ENCODE assay signal across 7 cellular contexts in the genomic region with DNA sequence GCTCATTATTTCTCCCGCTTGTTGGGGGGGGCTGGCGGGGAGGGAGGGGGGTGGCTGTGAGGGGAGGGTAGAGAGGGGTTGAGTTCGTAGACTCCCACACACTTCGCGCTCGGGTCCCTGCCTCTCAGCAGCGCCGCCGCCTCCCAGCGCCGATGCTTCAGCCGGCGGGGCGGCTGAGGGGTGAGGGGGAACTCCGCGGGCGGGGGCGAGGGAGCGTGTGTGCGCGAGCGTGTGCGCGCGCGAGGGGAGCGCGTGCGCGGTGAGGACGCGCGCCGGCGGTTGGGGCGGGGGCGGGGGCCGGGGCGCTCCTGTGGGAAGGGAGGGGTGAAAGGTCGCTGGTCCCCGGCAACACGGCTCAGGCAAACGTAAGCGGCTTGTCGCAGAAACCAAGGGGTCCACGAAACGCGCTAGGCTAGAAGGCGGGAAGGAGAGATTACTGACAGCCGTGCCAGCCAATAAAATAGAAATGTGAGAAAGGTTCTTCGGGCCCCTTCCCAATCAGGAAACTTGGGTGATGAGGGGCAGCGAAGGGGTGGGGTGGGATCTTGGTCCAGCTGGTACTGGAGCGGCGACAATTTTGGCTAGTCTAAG. TPM values are rescaled to one million over a fixed set of nuclear protein-coding genes. Genes with fewer than 3 reads are reported as not detected.
DNase-seq lines count a peak whose midpoint lies in the region; ATAC-seq and TF ChIP-seq lines count a peak whose summit lies in the region.

No MANE protein-coding gene starts in this region.

- peaks cover 20% of the 10 kb centered on the region for H3K27me3 Mint-ChIP-seq in activated CD8-positive, alpha-beta T cell treated with anti-CD3 and anti-CD28 coated beads, Interleukin-2, amount 10 ng/mL, durations not matched to agents 7 days and 5 days (ENCODE audit: low read depth)

- H3K4me1 Mint-ChIP-seq in activated CD8-positive, alpha-beta T cell treated with anti-CD3 and anti-CD28 coated beads, Interleukin-2, amount 10 ng/mL, durations not matched to agents 7 days and 5 days (ENCODE audit: low read depth) = peaks cover 2% of the 10 kb centered on the region

- H3K36me3 ChIP-seq in muscle layer of colon (ENCODE audit: insufficient read depth, low read length) (no peaks in the 10 kb centered on the region), uterus (no peaks in the 10 kb centered on the region)

- H3K9me3 ChIP-seq in muscle layer of colon (ENCODE audit: low read length) (no peaks in the 10 kb centered on the region), uterus (no peaks in the 10 kb centered on the region)

- peaks cover 6% of the 10 kb centered on the region for H3K9me3 Mint-ChIP-seq in activated CD8-positive, alpha-beta T cell treated with anti-CD3 and anti-CD28 coated beads, Interleukin-2, amount 10 ng/mL, durations not matched to agents 7 days and 5 days (ENCODE audit: insufficient read depth)

- DNase-seq in GOT3 (lab: John Stamatoyannopoulos, UW) (peak; percentile 41), NCI-H187 treated with DMSO at 0.1 percent for 48 hours (lab: John Stamatoyannopoulos, UW) (peak; percentile 83), fibroblast of the aortic adventitia (ENCODE audit: low read depth) (peak; percentile 93), uterus (peak; percentile 91 to 93), epidermal melanocyte (ENCODE audit: insufficient read length, low spot score) (no peak)
- no peak for DNase-seq in activated CD8-positive, alpha-beta T cell treated with anti-CD3 and anti-CD28 coated beads, Interleukin-2, amount 10 ng/mL, durations not matched to agents 7 days and 5 days

- no peak overlapping the region for H3K27ac Mint-ChIP-seq in activated CD8-positive, alpha-beta T cell treated with anti-CD3 and anti-CD28 coated beads, Interleukin-2, amount 10 ng/mL, durations not matched to agents 7 days and 5 days

- TF ChIP-seq CTCF in fibroblast of the aortic adventitia (IDR thresholded peaks at IDR 0.05; ENCODE audit: insufficient read depth, low read length) (no peak), uterus (IDR thresholded peaks at IDR 0.05) (no peak)

- H3K27ac ChIP-seq in muscle layer of colon (ENCODE audit: low read depth, low read length) = peak overlapping the region; percentile 89
- peak overlapping the region; percentile 96 to 98 for H3K27ac ChIP-seq in uterus

- POLR2A ChIA-PET in activated CD8-positive, alpha-beta T cell treated with anti-CD3 and anti-CD28 coated beads, Interleukin-2, amount 10 ng/mL, durations not matched to agents 7 days and 5 days (lab: Charles Lee) = no interaction called here

- peak overlapping the region; percentile 36 for H3K9ac ChIP-seq in muscle layer of colon (ENCODE audit: low read length)

- intact Hi-C loops in uterus (cut with DNase I; ENCODE audit: low total_unique reads) = no loop called here

- H3K4me1 ChIP-seq in muscle layer of colon (ENCODE audit: insufficient read depth, low read length) = peaks cover 10% of the 10 kb centered on the region
- H3K4me1 ChIP-seq in uterus = no peaks in the 10 kb centered on the region

- H3K4me3 ChIP-seq in fibroblast of the aortic adventitia (ENCODE audit: low read depth, low read length) = peak overlapping the region; percentile 82
- peak overlapping the region; percentile 71 to 87 for H3K4me3 ChIP-seq in muscle layer of colon (ENCODE audit: low read depth in 1 of 2, low read length in 2 of 2)
- H3K4me3 ChIP-seq in uterus = peak overlapping the region; percentile 83 to 88

- CTCF ChIA-PET in activated CD8-positive, alpha-beta T cell treated with anti-CD3 and anti-CD28 coated beads, Interleukin-2, amount 10 ng/mL, durations not matched to agents 7 days and 5 days (lab: Charles Lee) = no interaction called here

- TF ChIP-seq POLR2A in uterus (IDR thresholded peaks at IDR 0.05) = peak in 1 of 2 donors; percentile 2

- ATAC-seq in activated CD8-positive, alpha-beta T cell treated with anti-CD3 and anti-CD28 coated beads, Interleukin-2, amount 10 ng/mL, durations not matched to agents 7 days and 5 days = no peak

- H3K36me3 Mint-ChIP-seq in activated CD8-positive, alpha-beta T cell treated with anti-CD3 and anti-CD28 coated beads, Interleukin-2, amount 10 ng/mL, durations not matched to agents 7 days and 5 days (ENCODE audit: low read depth) = peaks cover 6% of the 10 kb centered on the region

- H3K27me3 ChIP-seq in muscle layer of colon (ENCODE audit: control insufficient read depth in 1 of 2, insufficient read depth in 2 of 2, low read length in 2 of 2) = no peaks in the 10 kb centered on the region
- H3K27me3 ChIP-seq in uterus = no peaks in the 10 kb centered on the region

- peak overlapping the region; percentile 15 for H3K4me3 Mint-ChIP-seq in activated CD8-positive, alpha-beta T cell treated with anti-CD3 and anti-CD28 coated beads, Interleukin-2, amount 10 ng/mL, durations not matched to agents 7 days and 5 days

RNA-seq across cellular contexts. Expression of a gene that starts 0.3 kb away (rescaled TPM):
- total RNA-seq in activated CD8-positive, alpha-beta T cell treated with anti-CD3 and anti-CD28 coated beads, Interleukin-2, amount 10 ng/mL, durations not matched to agents 7 days and 5 days = not detected
- total RNA-seq in fibroblast of the aortic adventitia (ENCODE audit: low replicate concordance) (2.7 and 16.9 TPM in 2 replicates), uterus (10 to 100 TPM; 13.1 to 43.1 (median 20.4) TPM)

Comparison
In these comparisons a context has a peak if more than half of its experiments do, and no peak if none do; other contexts are left out.
1. DNase-seq: peak in GOT3 (single experiment), NCI-H187 treated with DMSO at 0.1 percent for 48 hours (single experiment), fibroblast of the aortic adventitia (single experiment) and uterus (2 of 2); none in activated CD8-positive, alpha-beta T cell treated with anti-CD3 and anti-CD28 coated beads, Interleukin-2, amount 10 ng/mL, durations not matched to agents 7 days and 5 days (single experiment) and epidermal melanocyte (single experiment).
2. Peak in every context shown above with its lines, with median percentiles within 50 percentile points of each other: H3K4me3 ChIP-seq.